24 cellular contexts compared by ENCODE assay signal in genomic region chr6:79894939-79895338, GRCh38. TPM values are rescaled to one million over a fixed set of nuclear protein-coding genes. Genes with fewer than 3 reads are reported as not detected.
DNase-seq lines count a peak whose midpoint lies in the region; TF ChIP-seq lines count a peak whose summit lies in the region.
"Had no signal": no experiment of that assay in that cellular context is flagged by ENCODE, and none has a peak within 500 bp of the region (broad histone marks: within the 10 kb centered on the region; RNA-seq: fewer than 3 reads in every experiment).

No MANE protein-coding gene starts in this region.

- no peak overlapping the region for H3K4me3 Mint-ChIP-seq in HFFc6
- H3K4me3 Mint-ChIP-seq: activated naive CD4-positive, alpha-beta T cell treated with anti-CD3 and anti-CD28 coated beads, Interleukin-2, amount 10 ng/mL, durations not matched to agents 7 days and 5 days; activated T-helper 1 cell treated with anti-CD3 and anti-CD28 coated beads, Interleukin-12 subunit alpha, Interleukin-12 subunit beta, Interleukin-2, Interleukin-4 antibody, amounts not matched to agents 30 ng/mL and 10 ng/mL and 1 ng/mL, durations not matched to agents 14 hours and 24 hours and 36 hours; CD4-positive, CD25-positive, alpha-beta regulatory T cell; natural killer cell treated with Interleukin-12 subunit alpha and Interleukin-12 subunit beta and Interleukin-15 and Interleukin-18, amount 100 ng/mL, for 72 hours had no signal

- TF ChIP-seq CTCF in HFFc6 (IDR thresholded peaks at IDR 0.05) = no peak
- no peak for TF ChIP-seq CTCF in fibroblast of mammary gland (conservative IDR thresholded peaks at IDR 0.05; ENCODE audit: control insufficient read depth, insufficient read depth, low read depth, low read length)
- no peak for TF ChIP-seq CTCF in coronary artery (IDR thresholded peaks at IDR 0.05)
- TF ChIP-seq CTCF in hepatocyte (IDR thresholded peaks at IDR 0.05; ENCODE audit: poor library complexity) = no peak

- H3K79me2 ChIP-seq in hepatocyte = no peaks in the 10 kb centered on the region

- H3K4me3 ChIP-seq in SK-N-MC = no peak overlapping the region
- no peak overlapping the region for H3K4me3 ChIP-seq in fibroblast of mammary gland (ENCODE audit: control insufficient read depth, low read depth, low read length)
- H3K4me3 ChIP-seq in coronary artery = no peak overlapping the region
- H3K4me3 ChIP-seq in hepatocyte = no peak overlapping the region
- H3K4me3 ChIP-seq: ovary had no signal

- no peak overlapping the region for H3K27ac Mint-ChIP-seq in HFFc6
- H3K27ac Mint-ChIP-seq: activated naive CD4-positive, alpha-beta T cell treated with anti-CD3 and anti-CD28 coated beads, Interleukin-2, amount 10 ng/mL, durations not matched to agents 7 days and 5 days; activated T-helper 1 cell treated with anti-CD3 and anti-CD28 coated beads, Interleukin-12 subunit alpha, Interleukin-12 subunit beta, Interleukin-2, Interleukin-4 antibody, amounts not matched to agents 30 ng/mL and 10 ng/mL and 1 ng/mL, durations not matched to agents 14 hours and 24 hours and 36 hours; CD4-positive, CD25-positive, alpha-beta regulatory T cell; natural killer cell treated with Interleukin-12 subunit alpha and Interleukin-12 subunit beta and Interleukin-15 and Interleukin-18, amount 100 ng/mL, for 72 hours had no signal

- DNase-seq in HFFc6 = peak; percentile 9
- DNase-seq in SK-N-MC (ENCODE audit: low read depth, low spot score) = peak; percentile 53
- peak; percentile 28 for DNase-seq in fibroblast of mammary gland (ENCODE audit: low read depth)
- peak; percentile 25 for DNase-seq in stromal cell of bone marrow (ENCODE audit: low read depth)
- no peak for DNase-seq in coronary artery (ENCODE audit: low spot score)
- DNase-seq in activated CD8-positive, alpha-beta memory T cell treated with anti-CD3 and anti-CD28 coated beads, Interleukin-2, amount 50 U/mL, for 4 hours = no peak
- DNase-seq in hepatocyte (ENCODE audit: low spot score) = no peak
- DNase-seq: activated CD4-positive, alpha-beta T cell treated with anti-CD3 and anti-CD28 coated beads, Interleukin-2, amount 50 U/mL, for 1 hour; activated naive CD4-positive, alpha-beta T cell treated with anti-CD3 and anti-CD28 coated beads, Interleukin-2, amount 10 ng/mL, durations not matched to agents 7 days and 5 days; amygdala; CD4-positive, CD25-positive, alpha-beta regulatory T cell; dermis blood vessel endothelial cell; GOT3; islet precursor cell; NCI-H146; NCI-H526 treated with DMSO at 0.1 percent for 48 hours; ovary; right cardiac atrium; stimulated activated CD4-positive, alpha-beta T cell treated with anti-CD3 and anti-CD28 coated beads, Interleukin-12 subunit alpha, Interleukin-12 subunit beta, amount 100 ng/mL, for 4 hours; stimulated activated CD4-positive, alpha-beta T cell treated with anti-CD3 and anti-CD28 coated beads, Interleukin-4, amount 100 ng/mL, for 24 hours; stimulated activated naive CD4-positive, alpha-beta T cell treated with Interleukin-2 at 50 U/mL for 16 hours; T-helper 9 cell had no signal

- H2AFZ ChIP-seq in hepatocyte = no peak overlapping the region

- H3K36me3 Mint-ChIP-seq in HFFc6 (ENCODE audit: low read depth) = no peaks in the 10 kb centered on the region
- H3K36me3 Mint-ChIP-seq: activated naive CD4-positive, alpha-beta T cell treated with anti-CD3 and anti-CD28 coated beads, Interleukin-2, amount 10 ng/mL, durations not matched to agents 7 days and 5 days; CD4-positive, CD25-positive, alpha-beta regulatory T cell had no signal

- 0 out of 2 replicates have a peak, but pooled peaks cover 3% of the 10 kb centered on the region for H3K9me3 ChIP-seq in SK-N-MC (ENCODE audit: low read depth, low read length)
- H3K9me3 ChIP-seq in hepatocyte (ENCODE audit: low read depth) = no peaks in the 10 kb centered on the region
- H3K9me3 ChIP-seq: ovary had no signal

- H3K4me1 ChIP-seq in hepatocyte (ENCODE audit: insufficient read depth) = no peaks in the 10 kb centered on the region

- peaks cover 8% of the 10 kb centered on the region; the same call in 1 of the 2 replicates for H3K9me3 Mint-ChIP-seq in HFFc6
- H3K9me3 Mint-ChIP-seq: activated naive CD4-positive, alpha-beta T cell treated with anti-CD3 and anti-CD28 coated beads, Interleukin-2, amount 10 ng/mL, durations not matched to agents 7 days and 5 days; activated T-helper 1 cell treated with anti-CD3 and anti-CD28 coated beads, Interleukin-12 subunit alpha, Interleukin-12 subunit beta, Interleukin-2, Interleukin-4 antibody, amounts not matched to agents 30 ng/mL and 10 ng/mL and 1 ng/mL, durations not matched to agents 14 hours and 24 hours and 36 hours had no signal

- H4K20me1 ChIP-seq in hepatocyte (ENCODE audit: insufficient read depth, poor library complexity, severe bottlenecking) = no peaks in the 10 kb centered on the region

- H3K9ac ChIP-seq in SK-N-MC (ENCODE audit: insufficient read length) = no peak overlapping the region

- H3K4me2 ChIP-seq in hepatocyte = no peak overlapping the region

- 65% methylated on average over 1 of the region's 1 CpG for WGBS in hepatocyte (ENCODE audit: low lambda C conversion rate, missing lambda C conversion rate)

- H3K27me3 ChIP-seq in hepatocyte = no peaks in the 10 kb centered on the region
- H3K27me3 ChIP-seq: ovary had no signal

- H3K36me3 ChIP-seq in SK-N-MC (ENCODE audit: insufficient read depth, low read length) (no peaks in the 10 kb centered on the region), hepatocyte (replicated peaks; ENCODE audit: insufficient read depth, low read depth) (no peaks in the 10 kb centered on the region)
- H3K36me3 ChIP-seq: ovary had no signal

- H3K27ac ChIP-seq in SK-N-MC = no peak overlapping the region
- no peak overlapping the region for H3K27ac ChIP-seq in coronary artery
- H3K27ac ChIP-seq in hepatocyte = no peak overlapping the region
- H3K27ac ChIP-seq: ovary had no signal

- no peaks in the 10 kb centered on the region for H3K9me2 ChIP-seq in hepatocyte (replicated peaks; ENCODE audit: insufficient read depth)

- peaks cover 9% of the 10 kb centered on the region for H3K27me3 Mint-ChIP-seq in HFFc6 (ENCODE audit: insufficient read depth)
- H3K27me3 Mint-ChIP-seq: activated naive CD4-positive, alpha-beta T cell treated with anti-CD3 and anti-CD28 coated beads, Interleukin-2, amount 10 ng/mL, durations not matched to agents 7 days and 5 days had no signal

- H3K4me1 Mint-ChIP-seq in HFFc6 (ENCODE audit: low read depth) = peaks cover 20% of the 10 kb centered on the region
- H3K4me1 Mint-ChIP-seq: activated naive CD4-positive, alpha-beta T cell treated with anti-CD3 and anti-CD28 coated beads, Interleukin-2, amount 10 ng/mL, durations not matched to agents 7 days and 5 days; CD4-positive, CD25-positive, alpha-beta regulatory T cell had no signal

RNA-seq across cellular contexts. Expression of gene ELOVL4, which starts 52.4 kb away (rescaled TPM):
- total RNA-seq in HFFc6 (2021; fragmentation: NEBNext Ultra II Directional; extraction: Animal tissue kit (Norgen Biotek cat#: 25700)) = 1 to 10 TPM; 5.7 to 7.4 (median 6.7) TPM
- 2.8 and 4.7 TPM in 2 replicates for total RNA-seq in hepatocyte
- 6.5 and 7.0 TPM in 2 replicates for polyA plus RNA-seq in hepatocyte
- total RNA-seq: CD4-positive, CD25-positive, alpha-beta regulatory T cell had no signal

Comparison
In these comparisons a context has a peak if more than half of its experiments do, and no peak if none do; other contexts are left out.
1. DNase-seq: peak in HFFc6 (single experiment), SK-N-MC (single experiment), fibroblast of mammary gland (single experiment) and stromal cell of bone marrow (single experiment); none in coronary artery (single experiment), activated CD8-positive, alpha-beta memory T cell treated with anti-CD3 and anti-CD28 coated beads, Interleukin-2, amount 50 U/mL, for 4 hours (single experiment) and hepatocyte (single experiment).